Comparison of ENCODE assay signal across 1 cellular context in the genomic region with DNA sequence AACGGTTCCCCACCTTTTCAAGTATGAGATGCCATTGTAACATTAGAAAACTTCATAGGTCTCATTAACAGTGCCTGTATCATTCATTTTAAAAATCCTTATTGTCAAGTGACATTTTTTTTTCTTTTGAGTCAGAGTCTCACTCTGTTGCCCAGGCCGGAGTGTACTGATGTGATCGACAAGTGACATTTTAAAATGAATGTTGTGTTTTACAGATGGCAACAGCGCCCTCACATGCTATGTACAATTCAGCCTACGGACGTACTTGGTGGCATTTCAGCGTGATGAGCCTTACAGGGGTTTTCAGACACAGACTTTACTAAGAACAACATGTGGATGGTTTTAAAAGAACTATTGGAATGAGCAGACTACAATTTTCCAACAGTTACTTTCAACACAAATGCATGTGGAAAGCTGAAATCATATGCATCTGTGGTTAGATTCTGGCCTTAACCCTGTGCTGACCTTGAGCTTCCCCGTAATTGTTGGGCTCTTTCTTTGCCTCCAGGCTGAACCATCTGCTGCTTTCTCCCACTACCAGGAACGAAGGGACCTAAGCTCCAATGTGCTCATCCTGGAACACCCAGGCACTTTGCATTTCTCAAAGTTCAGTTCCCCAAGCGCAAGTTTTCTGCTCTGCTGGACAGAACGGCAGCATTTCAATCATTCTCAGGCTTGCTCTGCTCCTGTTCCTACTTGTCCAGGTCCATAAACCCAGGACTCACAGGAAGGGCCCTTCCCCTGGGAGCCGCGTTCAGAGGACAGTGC.
TF ChIP-seq lines count a peak whose summit lies in the region.

No MANE protein-coding gene starts in this region.

TF ChIP-seq in GM23338, 12 proteins besides CTCF, POLR2A, EP300 and RAD21 (continued from another document):
- TF ChIP-seq, protein P1, sequence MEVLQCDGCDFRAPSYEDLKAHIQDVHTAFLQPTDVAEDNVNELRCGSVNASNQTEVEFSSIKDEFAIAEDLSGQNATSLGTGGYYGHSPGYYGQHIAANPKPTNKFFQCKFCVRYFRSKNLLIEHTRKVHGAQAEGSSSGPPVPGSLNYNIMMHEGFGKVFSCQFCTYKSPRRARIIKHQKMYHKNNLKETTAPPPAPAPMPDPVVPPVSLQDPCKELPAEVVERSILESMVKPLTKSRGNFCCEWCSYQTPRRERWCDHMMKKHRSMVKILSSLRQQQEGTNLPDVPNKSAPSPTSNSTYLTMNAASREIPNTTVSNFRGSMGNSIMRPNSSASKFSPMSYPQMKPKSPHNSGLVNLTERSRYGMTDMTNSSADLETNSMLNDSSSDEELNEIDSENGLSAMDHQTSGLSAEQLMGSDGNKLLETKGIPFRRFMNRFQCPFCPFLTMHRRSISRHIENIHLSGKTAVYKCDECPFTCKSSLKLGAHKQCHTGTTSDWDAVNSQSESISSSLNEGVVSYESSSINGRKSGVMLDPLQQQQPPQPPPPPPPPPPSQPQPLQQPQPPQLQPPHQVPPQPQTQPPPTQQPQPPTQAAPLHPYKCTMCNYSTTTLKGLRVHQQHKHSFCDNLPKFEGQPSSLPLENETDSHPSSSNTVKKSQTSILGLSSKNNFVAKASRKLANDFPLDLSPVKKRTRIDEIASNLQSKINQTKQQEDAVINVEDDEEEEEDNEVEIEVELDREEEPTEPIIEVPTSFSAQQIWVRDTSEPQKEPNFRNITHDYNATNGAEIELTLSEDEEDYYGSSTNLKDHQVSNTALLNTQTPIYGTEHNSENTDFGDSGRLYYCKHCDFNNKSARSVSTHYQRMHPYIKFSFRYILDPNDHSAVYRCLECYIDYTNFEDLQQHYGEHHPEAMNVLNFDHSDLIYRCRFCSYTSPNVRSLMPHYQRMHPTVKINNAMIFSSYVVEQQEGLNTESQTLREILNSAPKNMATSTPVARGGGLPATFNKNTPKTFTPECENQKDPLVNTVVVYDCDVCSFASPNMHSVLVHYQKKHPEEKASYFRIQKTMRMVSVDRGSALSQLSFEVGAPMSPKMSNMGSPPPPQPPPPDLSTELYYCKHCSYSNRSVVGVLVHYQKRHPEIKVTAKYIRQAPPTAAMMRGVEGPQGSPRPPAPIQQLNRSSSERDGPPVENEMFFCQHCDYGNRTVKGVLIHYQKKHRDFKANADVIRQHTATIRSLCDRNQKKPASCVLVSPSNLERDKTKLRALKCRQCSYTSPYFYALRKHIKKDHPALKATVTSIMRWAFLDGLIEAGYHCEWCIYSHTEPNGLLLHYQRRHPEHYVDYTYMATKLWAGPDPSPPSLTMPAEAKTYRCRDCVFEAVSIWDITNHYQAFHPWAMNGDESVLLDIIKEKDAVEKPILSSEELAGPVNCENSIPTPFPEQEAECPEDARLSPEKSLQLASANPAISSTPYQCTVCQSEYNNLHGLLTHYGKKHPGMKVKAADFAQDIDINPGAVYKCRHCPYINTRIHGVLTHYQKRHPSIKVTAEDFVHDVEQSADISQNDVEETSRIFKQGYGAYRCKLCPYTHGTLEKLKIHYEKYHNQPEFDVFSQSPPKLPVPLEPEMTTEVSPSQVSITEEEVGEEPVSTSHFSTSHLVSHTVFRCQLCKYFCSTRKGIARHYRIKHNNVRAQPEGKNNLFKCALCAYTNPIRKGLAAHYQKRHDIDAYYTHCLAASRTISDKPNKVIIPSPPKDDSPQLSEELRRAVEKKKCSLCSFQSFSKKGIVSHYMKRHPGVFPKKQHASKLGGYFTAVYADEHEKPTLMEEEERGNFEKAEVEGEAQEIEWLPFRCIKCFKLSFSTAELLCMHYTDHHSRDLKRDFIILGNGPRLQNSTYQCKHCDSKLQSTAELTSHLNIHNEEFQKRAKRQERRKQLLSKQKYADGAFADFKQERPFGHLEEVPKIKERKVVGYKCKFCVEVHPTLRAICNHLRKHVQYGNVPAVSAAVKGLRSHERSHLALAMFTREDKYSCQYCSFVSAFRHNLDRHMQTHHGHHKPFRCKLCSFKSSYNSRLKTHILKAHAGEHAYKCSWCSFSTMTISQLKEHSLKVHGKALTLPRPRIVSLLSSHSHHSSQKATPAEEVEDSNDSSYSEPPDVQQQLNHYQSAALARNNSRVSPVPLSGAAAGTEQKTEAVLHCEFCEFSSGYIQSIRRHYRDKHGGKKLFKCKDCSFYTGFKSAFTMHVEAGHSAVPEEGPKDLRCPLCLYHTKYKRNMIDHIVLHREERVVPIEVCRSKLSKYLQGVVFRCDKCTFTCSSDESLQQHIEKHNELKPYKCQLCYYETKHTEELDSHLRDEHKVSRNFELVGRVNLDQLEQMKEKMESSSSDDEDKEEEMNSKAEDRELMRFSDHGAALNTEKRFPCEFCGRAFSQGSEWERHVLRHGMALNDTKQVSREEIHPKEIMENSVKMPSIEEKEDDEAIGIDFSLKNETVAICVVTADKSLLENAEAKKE (CRISPR knock-in tag; IDR thresholded peaks at IDR 0.05) = no peak
- TF ChIP-seq STAT1 (IDR thresholded peaks at IDR 0.05; ENCODE audit: unreplicated experiment) (no peak), POLR2AphosphoS5 (IDR thresholded peaks at IDR 0.05; ENCODE audit: low read depth) (no peak), EZH2phosphoT487 (IDR thresholded peaks at IDR 0.05; ENCODE audit: unreplicated experiment) (no peak), NANOG (IDR thresholded peaks at IDR 0.05; ENCODE audit: borderline replicate concordance) (no peak)
